ENCODE assay signal across 12 cellular contexts in genomic region chr18:36352384-36352783, GRCh38. TPM values are rescaled to one million over a fixed set of nuclear protein-coding genes. Genes with fewer than 3 reads are reported as not detected.
A peak's percentile ranks its signal among the peaks of the same experiment; 100 is the strongest.
DNase-seq lines count a peak whose midpoint lies in the region; ATAC-seq, FAIRE-seq and TF ChIP-seq lines count a peak whose summit lies in the region.
"Had no signal": no experiment of that assay in that cellular context is flagged by ENCODE, and none has a peak within 500 bp of the region (broad histone marks: within the 10 kb centered on the region; RNA-seq: fewer than 3 reads in every experiment).

No MANE protein-coding gene starts in this region.

- no peak overlapping the region for H3K4me3 ChIP-seq in A549
- H3K4me3 ChIP-seq in hepatocyte: no peak overlapping the region

- H3K27ac ChIP-seq in A549: 0 out of 6 replicates have a peak overlapping the region, but pooled peaks of 1 of the 2 experiments have one; percentile 16
- no peak overlapping the region for H3K27ac ChIP-seq in hepatocyte
- H3K27ac ChIP-seq: neutrophil had no signal

- peak; percentile 27 to 64; a peak in 1 of 6 replicates for ATAC-seq in A549
- ATAC-seq in GM18505 (IDR thresholded peaks at IDR 0.05; ENCODE audit: unreplicated experiment): no peak
- ATAC-seq in HG02759 (IDR thresholded peaks at IDR 0.05; ENCODE audit: unreplicated experiment): no peak
- ATAC-seq in GM18873 (IDR thresholded peaks at IDR 0.05; ENCODE audit: low FRiP score, unreplicated experiment): no peak

- no peak for TF ChIP-seq RAD21 in A549 (conservative IDR thresholded peaks at IDR 0.05 in 1 of 2, IDR thresholded peaks at IDR 0.05 in 1 of 2)

- FAIRE-seq in A549 (lab: Jason Lieb, UNC) (no peak), H54 (lab: Jason Lieb, UNC) (peak; percentile 83)

- H3K9me3 ChIP-seq in A549: no peaks in the 10 kb centered on the region
- no peaks in the 10 kb centered on the region for H3K9me3 ChIP-seq in hepatocyte (ENCODE audit: low read depth)
- H3K9me3 ChIP-seq: neutrophil had no signal

- POLR2A ChIA-PET in A549 (lab: Yijun Ruan, JAX): interaction anchor here (1.0 kb wide), 1 partner anchor 42 kb away, joined by 3 read pairs; no protein-coding TSS in a partner anchor

- TF ChIP-seq CTCF in A549 (IDR thresholded peaks at IDR 0.05): no peak
- TF ChIP-seq CTCF in hepatocyte (IDR thresholded peaks at IDR 0.05; ENCODE audit: poor library complexity): no peak

- CTCF ChIA-PET in A549 (lab: Yijun Ruan, JAX): no interaction called here

- no peaks in the 10 kb centered on the region for H3K79me2 ChIP-seq in hepatocyte

- H3K27me3 ChIP-seq in hepatocyte: no peaks in the 10 kb centered on the region

- no peak overlapping the region for H2AFZ ChIP-seq in hepatocyte

- DNase-seq in A549 (ENCODE audit: low read depth in 1 of 2, low spot score in 1 of 2): peak in 1 of 2 experiments; percentile 16
- DNase-seq in H54 (ENCODE audit: insufficient read length, low spot score): peak; percentile 41
- DNase-seq in amniotic epithelial cell (ENCODE audit: low read depth): peak; percentile 94
- peak; percentile 57 for DNase-seq in hepatocyte (ENCODE audit: low spot score)
- no peak for DNase-seq in stimulated activated CD4-positive, alpha-beta T cell treated with anti-CD3 and anti-CD28 coated beads, Interleukin-2, amount 100 ng/mL, for 48 hours
- DNase-seq: activated CD4-positive, alpha-beta T cell treated with anti-CD3 and anti-CD28 coated beads for 1 hour; CD4-positive, CD25-positive, alpha-beta regulatory T cell; KG1 had no signal

- H3K4me1 ChIP-seq in A549 (peaks cover 37% of the 10 kb centered on the region), hepatocyte (ENCODE audit: insufficient read depth) (peaks cover 7% of the 10 kb centered on the region)

- H4K20me1 ChIP-seq in hepatocyte (ENCODE audit: insufficient read depth, poor library complexity, severe bottlenecking): no peaks in the 10 kb centered on the region

- TF ChIP-seq EP300 in A549 (IDR thresholded peaks at IDR 0.05): no peak

- 34% methylated on average over 3 of the region's 3 CpGs for WGBS in A549 (ENCODE audit: missing lambda C conversion rate)
- 76% methylated on average over 3 of the region's 3 CpGs for WGBS in hepatocyte (ENCODE audit: low lambda C conversion rate, missing lambda C conversion rate)

- TF ChIP-seq POLR2A in A549 (IDR thresholded peaks at IDR 0.05; ENCODE audit: low read length) (no peak), H54 (IDR thresholded peaks at IDR 0.05; ENCODE audit: low read depth, low read length) (no peak), GM18505 (IDR thresholded peaks at IDR 0.05; ENCODE audit: borderline replicate concordance, extremely low read depth, insufficient read depth, insufficient read length) (no peak)

- no peaks in the 10 kb centered on the region for H3K9me2 ChIP-seq in hepatocyte (replicated peaks; ENCODE audit: insufficient read depth)

- peak overlapping the region; percentile 9; the same call in 2 of the 3 replicates for H3K4me2 ChIP-seq in A549
- H3K4me2 ChIP-seq in hepatocyte: no peak overlapping the region

- H3K36me3 ChIP-seq in hepatocyte (replicated peaks; ENCODE audit: insufficient read depth, low read depth): no peaks in the 10 kb centered on the region
- H3K36me3 ChIP-seq: neutrophil had no signal

TF ChIP-seq in A549, 52 proteins besides CTCF, POLR2A, EP300 and RAD21:
- no peak for TF ChIP-seq JUN (IDR thresholded peaks at IDR 0.05)
- no peak for TF ChIP-seq GATA3 (IDR thresholded peaks at IDR 0.05; ENCODE audit: borderline replicate concordance)
- TF ChIP-seq FOXS1 (CRISPR knock-in tag; IDR thresholded peaks at IDR 0.05): no peak
- no peak for TF ChIP-seq RCOR1 (IDR thresholded peaks at IDR 0.05; ENCODE audit: low read depth, low read length)
- TF ChIP-seq FOSB (CRISPR knock-in tag; IDR thresholded peaks at IDR 0.05): no peak
- no peak for TF ChIP-seq HOXB13 (CRISPR knock-in tag; IDR thresholded peaks at IDR 0.05; ENCODE audit: low read depth)
- TF ChIP-seq HOXA7 (CRISPR knock-in tag; IDR thresholded peaks at IDR 0.05): no peak
- TF ChIP-seq ZNF302 (CRISPR knock-in tag; IDR thresholded peaks at IDR 0.05): no peak

RNA-seq across cellular contexts. Expression of gene FHOD3, which starts 54.9 kb away (rescaled TPM):
- polyA plus RNA-seq in A549 (2011; rRNA removed) (2.4 and 2.5 TPM in 2 replicates), A549 (2017; fragmentation: RNase III; extraction: RNeasy Plus Mini Kit Qiagen cat#74134 plus additional on column Dnase treatment) (2.9 to 4.2 TPM (median 3.6 TPM) in 3 replicates), hepatocyte (1.4 and 1.7 TPM in 2 replicates)
- polyA plus RNA-seq in A549 (2012; cell fraction: cytosol; rRNA removed): 1.1 TPM in 2 replicates
- 1.2 and 1.7 TPM in 2 replicates for polyA plus RNA-seq in A549 (2012; cell fraction: nucleus; rRNA removed)
- polyA minus RNA-seq in A549 (2011; rRNA and poly(A)+ RNA removed): 2.7 and 2.8 TPM in 2 replicates
- total RNA-seq in hepatocyte: 2.6 and 2.7 TPM in 2 replicates
- total RNA-seq: CD4-positive, CD25-positive, alpha-beta regulatory T cell had no signal
- polyA plus RNA-seq: CD4-positive, CD25-positive, alpha-beta regulatory T cell had no signal

Comparison
In these comparisons a context has a peak if more than half of its experiments do, and no peak if none do; other contexts are left out.
1. ATAC-seq: peak in A549 (2 of 2); none in GM18505 (single experiment), HG02759 (single experiment) and GM18873 (single experiment).
2. DNase-seq: peak in H54 (single experiment), amniotic epithelial cell (single experiment) and hepatocyte (single experiment); none in stimulated activated CD4-positive, alpha-beta T cell treated with anti-CD3 and anti-CD28 coated beads, Interleukin-2, amount 100 ng/mL, for 48 hours (0 of 2).